20 cellular contexts compared by ENCODE assay signal in genomic region chr12:110774824-110775223, GRCh38.
"Had no signal": no experiment of that assay in that cellular context is flagged by ENCODE, and none has a peak within 500 bp of the region (broad histone marks: within the 10 kb centered on the region; RNA-seq: fewer than 3 reads in every experiment).

No MANE protein-coding gene starts in this region.

- H3K4me1 Mint-ChIP-seq: central memory CD8-positive, alpha-beta T cell; mesothelial cell of epicardium had no signal

- H3K9me3 Mint-ChIP-seq: activated B cell treated with CpG ODN at 0.5 μM for 24 hours; central memory CD8-positive, alpha-beta T cell; effector memory CD8-positive, alpha-beta T cell; natural killer cell had no signal

- ATAC-seq: effector memory CD8-positive, alpha-beta T cell; gastrocnemius medialis; left ventricle myocardium superior; natural killer cell; SK-N-SH treated with all-trans-retinoic acid at 6 μM for 48 hours had no signal

- H3K36me3 Mint-ChIP-seq: mesothelial cell of epicardium, natural killer cell had no signal

- H3K27ac Mint-ChIP-seq: mesothelial cell of epicardium, natural killer cell, progenitor cell of endocrine pancreas had no signal

- H3K4me3 Mint-ChIP-seq: activated B cell treated with CpG ODN at 0.5 μM for 24 hours; central memory CD8-positive, alpha-beta T cell; effector memory CD8-positive, alpha-beta T cell; mesothelial cell of epicardium; natural killer cell had no signal

- H3K27me3 Mint-ChIP-seq: activated B cell treated with CpG ODN at 0.5 μM for 24 hours; central memory CD8-positive, alpha-beta T cell had no signal

- DNase-seq: activated B cell treated with CpG ODN at 0.5 μM for 24 hours; activated CD4-positive, alpha-beta T cell treated with anti-CD3 and anti-CD28 coated beads for 48 hours; amniotic stem cell; effector memory CD8-positive, alpha-beta T cell; gastrocnemius medialis; hypothalamus; left ventricle myocardium superior; mammary epithelial cell; natural killer cell; retina; SIG-M5; stimulated activated CD4-positive, alpha-beta T cell treated with anti-CD3 and anti-CD28 coated beads, Interleukin-2, amount 100 ng/mL, for 48 hours; stimulated activated CD8-positive, alpha-beta memory T cell treated with anti-CD3 and anti-CD28 coated beads, Interleukin-4, amount 100 ng/mL, for 48 hours; stimulated activated naive CD4-positive, alpha-beta T cell; T1000; upper lobe of left lung had no signal
